In the genomic region with DNA sequence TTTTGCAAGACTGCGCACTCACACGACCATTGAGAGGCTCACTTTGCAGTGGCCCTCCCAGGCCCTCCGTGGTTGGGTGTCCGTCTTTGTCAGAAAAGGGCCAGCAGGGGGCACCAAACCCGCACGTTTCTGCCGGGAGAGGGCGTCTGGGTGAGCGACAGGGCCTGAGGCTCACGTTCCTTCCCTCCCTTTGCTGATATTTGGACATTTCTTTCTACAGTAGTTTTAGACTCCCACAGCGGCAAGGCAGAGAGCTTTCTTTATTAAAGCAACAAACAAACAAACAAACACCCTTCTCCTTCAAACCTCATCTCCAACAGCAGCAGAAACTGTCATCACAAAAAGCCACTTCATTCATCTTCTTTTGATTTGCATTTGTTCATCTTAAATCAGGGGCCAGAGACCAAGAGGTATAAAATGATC, we compare ENCODE assay signal across 8 cellular contexts.
A peak's percentile ranks its signal among the peaks of the same experiment; 100 is the strongest.
DNase-seq lines count a peak whose midpoint lies in the region; ATAC-seq and TF ChIP-seq lines count a peak whose summit lies in the region.

No MANE protein-coding gene starts in this region.

- no peaks in the 10 kb centered on the region for H3K9me3 Mint-ChIP-seq in Caco-2 (ENCODE audit: unreplicated experiment)
- H3K9me3 Mint-ChIP-seq in effector memory CD8-positive, alpha-beta T cell: no peaks in the 10 kb centered on the region

- no peaks in the 10 kb centered on the region for H3K36me3 Mint-ChIP-seq in Caco-2 (ENCODE audit: insufficient read depth, unreplicated experiment)
- no peaks in the 10 kb centered on the region for H3K36me3 Mint-ChIP-seq in effector memory CD8-positive, alpha-beta T cell (ENCODE audit: insufficient read depth)

- no peaks in the 10 kb centered on the region for H3K27me3 Mint-ChIP-seq in Caco-2 (ENCODE audit: insufficient read depth, unreplicated experiment)
- no peaks in the 10 kb centered on the region for H3K27me3 Mint-ChIP-seq in effector memory CD8-positive, alpha-beta T cell

- intact Hi-C loops in Caco-2 (cut with micrococcal nuclease; ENCODE audit: unreplicated experiment): loop anchor here (1.0 to 2.0 kb wide), 4 partner anchors 127 to 409 kb away; no protein-coding TSS in a partner anchor
- intact Hi-C loops in mucosa of descending colon (cut with DNase I, micrococcal nuclease): loop anchor here in 1 of 2 donors (10.0 kb wide), 1 partner anchor 341 kb away; no protein-coding TSS in a partner anchor

- H3K4me1 ChIP-seq in Caco-2 (peaks cover 8% of the 10 kb centered on the region; the same call in 1 of the 2 replicates), mucosa of descending colon (ENCODE audit: low read depth) (peaks cover 14% of the 10 kb centered on the region)

- BruUV-seq in Caco-2 (replicated peaks; lab: Mats Ljungman, UMichigan): no TSS peak

- no peak overlapping the region for H3K4me3 Mint-ChIP-seq in Caco-2 (ENCODE audit: unreplicated experiment)
- no peak overlapping the region for H3K4me3 Mint-ChIP-seq in effector memory CD8-positive, alpha-beta T cell

- H3K4me3 ChIP-seq in Caco-2 (ENCODE audit: low read depth, low read length) (no peak overlapping the region), mucosa of descending colon (no peak overlapping the region)

- H3K27ac Mint-ChIP-seq in Caco-2 (ENCODE audit: unreplicated experiment): no peak overlapping the region
- peak overlapping the region; percentile 7 to 70 for H3K27ac Mint-ChIP-seq in effector memory CD8-positive, alpha-beta T cell

- TF ChIP-seq CTCF in Caco-2 (IDR thresholded peaks at IDR 0.05; ENCODE audit: insufficient read depth in 1 of 2, low read depth in 1 of 2, low read length in 1 of 2, severe bottlenecking in 1 of 2, unreplicated experiment in 1 of 2) (peak; percentile 95 to 99), mucosa of descending colon (IDR thresholded peaks at IDR 0.05) (peak; percentile 72)

- CTCF ChIA-PET in Caco-2 (lab: Charles Lee): interaction anchor here (1.1 to 3.3 kb wide), 2 partner anchors 408 to 409 kb away, joined by 3 to 41 read pairs; no protein-coding TSS in a partner anchor

- H3K36me3 ChIP-seq in Caco-2 (ENCODE audit: control insufficient read depth, insufficient read depth, low read length) (no peaks in the 10 kb centered on the region), mucosa of descending colon (ENCODE audit: low read depth) (no peaks in the 10 kb centered on the region)

- H3K9me3 ChIP-seq in Caco-2: no peaks in the 10 kb centered on the region
- H3K9me3 ChIP-seq in mucosa of descending colon: no peaks in the 10 kb centered on the region

- ATAC-seq in GM19467 (IDR thresholded peaks at IDR 0.05; ENCODE audit: unreplicated experiment): peak; percentile 98
- peak; percentile 88 for ATAC-seq in HG03558 (IDR thresholded peaks at IDR 0.05; ENCODE audit: extremely low read depth, unreplicated experiment)
- peak; percentile 90 for ATAC-seq in effector memory CD8-positive, alpha-beta T cell (replicated peaks)
- ATAC-seq in mucosa of descending colon: peak; percentile 89

- H3K4me1 Mint-ChIP-seq in Caco-2 (ENCODE audit: low read depth, unreplicated experiment): no peaks in the 10 kb centered on the region
- H3K4me1 Mint-ChIP-seq in effector memory CD8-positive, alpha-beta T cell (ENCODE audit: low read depth in 2 of 2): peaks cover 7% of the 10 kb centered on the region in 2 donors

- H3K27me3 ChIP-seq in Caco-2 (replicated peaks; ENCODE audit: control insufficient read depth, insufficient read depth, low read length): no peaks in the 10 kb centered on the region

- POLR2A ChIA-PET in Caco-2 (lab: Charles Lee): no interaction called here

- DNase-seq in Caco-2 (peak; percentile 85 to 90), NCI-H82 treated with DMSO at 0.1 percent for 48 hours (lab: John Stamatoyannopoulos, UW; ENCODE audit: unreplicated experiment) (peak; percentile 45), mucosa of descending colon (peak; percentile 78 to 93 (median 92))
- peak; percentile 45 to 82 for DNase-seq in activated CD8-positive, alpha-beta memory T cell treated with anti-CD3 and anti-CD28 coated beads for 1 hour (ENCODE audit: extremely low read depth in 1 of 2, low read depth in 1 of 2)
- peak; percentile 78 to 85 (median 82) for DNase-seq in effector memory CD8-positive, alpha-beta T cell
- peak; percentile 84 for DNase-seq in stimulated activated CD8-positive, alpha-beta memory T cell treated with anti-CD3 and anti-CD28 coated beads, Interleukin-7, amount 100 ng/mL, for 24 hours (ENCODE audit: low read depth)
